In the genomic region with DNA sequence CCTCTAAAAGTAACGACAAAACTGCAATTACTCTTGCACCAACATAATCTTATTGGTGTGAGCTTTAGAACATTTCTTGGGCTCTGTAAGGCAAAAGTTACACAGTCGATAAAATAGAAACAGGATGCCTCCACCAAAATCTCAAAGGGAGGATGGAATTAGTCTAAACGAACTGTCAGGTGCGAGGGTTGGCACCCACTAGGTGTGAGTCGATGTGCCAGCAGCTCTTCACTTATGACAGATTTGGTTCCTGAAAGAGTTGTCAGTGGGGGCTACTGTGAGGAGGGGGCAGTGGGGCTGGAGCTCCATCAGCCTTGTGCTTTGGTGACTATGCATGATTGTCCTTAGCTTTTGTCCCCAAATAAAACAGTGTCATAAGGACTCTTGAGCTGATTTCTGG, we compare ENCODE assay signal across 17 cellular contexts.
"Had no signal": no experiment of that assay in that cellular context is flagged by ENCODE, and none has a peak within 500 bp of the region (broad histone marks: within the 10 kb centered on the region; RNA-seq: fewer than 3 reads in every experiment).

No MANE protein-coding gene starts in this region.

- DNase-seq: colonic mucosa; cortex of kidney; dermis blood vessel endothelial cell; dorsolateral prefrontal cortex; effector CD4-positive, alpha-beta T cell; effector memory CD4-positive, alpha-beta T cell; foreskin keratinocyte; heart right ventricle; hippocampal formation; left cardiac atrium; left lung; left ventricle myocardium superior; lower lobe of right lung; mesenchymal stem cell; mucosa of descending colon had no signal

- H3K4me1 ChIP-seq: colonic mucosa, esophagus muscularis mucosa, foreskin keratinocyte, gastroesophageal sphincter, heart right ventricle, left lung, lower lobe of right lung had no signal

- H3K27ac ChIP-seq: colonic mucosa, dorsolateral prefrontal cortex, esophagus muscularis mucosa, foreskin keratinocyte, gastroesophageal sphincter, heart right ventricle, left lung, lower lobe of right lung had no signal

- H3K9me3 ChIP-seq: colonic mucosa, esophagus muscularis mucosa, gastroesophageal sphincter, heart right ventricle, left lung, lower lobe of right lung, mucosa of descending colon had no signal

- H3K36me3 ChIP-seq: colonic mucosa, esophagus muscularis mucosa, gastroesophageal sphincter, heart right ventricle, left lung, lower lobe of right lung had no signal

- H3K4me3 ChIP-seq: colonic mucosa, dorsolateral prefrontal cortex, esophagus muscularis mucosa, gastroesophageal sphincter, heart right ventricle, left lung, lower lobe of right lung, mucosa of descending colon had no signal

- H3K27me3 ChIP-seq: colonic mucosa, foreskin keratinocyte had no signal

- ATAC-seq: foreskin keratinocyte, gastroesophageal sphincter, heart right ventricle, left cardiac atrium, left lung, left ventricle myocardium superior, lower lobe of right lung, mucosa of descending colon had no signal
